ENCODE assay signal across 15 cellular contexts in the genomic region with DNA sequence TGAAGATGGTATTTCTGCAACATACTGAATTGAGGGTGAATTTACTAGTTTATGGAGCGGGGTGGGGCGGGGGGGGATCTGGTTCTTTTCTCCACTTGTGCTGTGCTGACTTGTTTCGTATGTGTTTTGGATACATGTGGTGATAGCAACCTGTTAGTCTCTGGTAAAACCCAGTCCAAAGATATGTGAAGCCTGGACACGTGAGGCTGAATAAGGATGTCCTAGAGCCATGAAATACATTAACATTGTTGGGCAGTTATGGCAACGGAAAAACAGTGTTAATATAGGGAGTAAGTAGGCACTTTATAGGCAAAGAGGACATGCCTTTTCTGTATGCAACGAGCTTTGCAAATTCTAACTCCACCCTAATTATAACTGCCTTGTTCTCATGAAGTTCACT. TPM values are rescaled to one million over a fixed set of nuclear protein-coding genes. Genes with fewer than 3 reads are reported as not detected.
A peak's percentile ranks its signal among the peaks of the same experiment; 100 is the strongest.
DNase-seq lines count a peak whose midpoint lies in the region; ATAC-seq and TF ChIP-seq lines count a peak whose summit lies in the region.
"Had no signal": no experiment of that assay in that cellular context is flagged by ENCODE, and none has a peak within 500 bp of the region (broad histone marks: within the 10 kb centered on the region; RNA-seq: fewer than 3 reads in every experiment).

No MANE protein-coding gene starts in this region.

- H3K27ac ChIP-seq in coronary artery (peak overlapping the region in 1 of 2 donors; percentile 10), stomach smooth muscle (ENCODE audit: low read length) (peak overlapping the region; percentile 53)
- H3K27ac ChIP-seq: GM23248 had no signal

- DNase-seq in NCI-H526 treated with DMSO at 0.1 percent for 48 hours (lab: John Stamatoyannopoulos, UW) (peak; percentile 92), coronary artery (ENCODE audit: low spot score) (no peak), hepatic stellate cell (ENCODE audit: low spot score) (peak; percentile 8), cerebellum (ENCODE audit: low spot score) (no peak)
- no peak for DNase-seq in effector CD8-positive, alpha-beta T cell (lab: John Stamatoyannopoulos, UW)
- DNase-seq: activated CD4-positive, alpha-beta T cell treated with anti-CD3 and anti-CD28 coated beads for 4 hours; activated CD8-positive, alpha-beta memory T cell treated with anti-CD3 and anti-CD28 coated beads, Interleukin-2, amount 10 ng/mL, durations not matched to agents 7 days and 5 days; effector memory CD4-positive, alpha-beta T cell; GM23248; NCI-H2227 treated with DMSO at 0.1 percent for 48 hours; NK-92 treated with Interleukin-12 subunit alpha and Interleukin-12 subunit beta, amount 100 ng/mL, for 24 hours; stimulated activated CD4-positive, alpha-beta T cell treated with anti-CD3 and anti-CD28 coated beads, Interleukin-4, amount 100 ng/mL, for 1 hour had no signal

- no peaks in the 10 kb centered on the region for H3K36me3 ChIP-seq in stomach smooth muscle (ENCODE audit: control insufficient read depth in 2 of 2, insufficient read depth in 2 of 2, low read length in 2 of 2)

- H3K4me1 ChIP-seq in stomach smooth muscle (ENCODE audit: control insufficient read depth, insufficient read depth, low read length), result peaks cover 14% of the 10 kb centered on the region

- H3K9me3 ChIP-seq in stomach smooth muscle (ENCODE audit: control insufficient read depth in 2 of 2, low read length in 2 of 2), result no peaks in the 10 kb centered on the region

- no peak for ATAC-seq in HG02938 (IDR thresholded peaks at IDR 0.05; ENCODE audit: unreplicated experiment)
- ATAC-seq: activated CD8-positive, alpha-beta memory T cell treated with anti-CD3 and anti-CD28 coated beads, Interleukin-2, amount 10 ng/mL, durations not matched to agents 7 days and 5 days; activated T-helper 17 cell treated with anti-CD3 and anti-CD28 coated beads, Interleukin-2, amount 50 U/mL, for 72 hours had no signal

- peak overlapping the region; percentile 37 to 42 for H3K9ac ChIP-seq in stomach smooth muscle (ENCODE audit: low read length in 2 of 2)
- H3K9ac ChIP-seq: GM23248 had no signal

- peak overlapping the region; percentile 1 for H3K4me3 ChIP-seq in coronary artery
- peak overlapping the region; percentile 26 to 30 for H3K4me3 ChIP-seq in stomach smooth muscle (ENCODE audit: low read length in 2 of 2)
- H3K4me3 ChIP-seq: GM23248 had no signal

- H3K27me3 ChIP-seq in stomach smooth muscle (ENCODE audit: control insufficient read depth in 1 of 2, insufficient read depth in 2 of 2, low read length in 2 of 2), result no peaks in the 10 kb centered on the region

- TF ChIP-seq CTCF in coronary artery (IDR thresholded peaks at IDR 0.05), result no peak

RNA-seq across cellular contexts. Expression of gene NEMP2, which starts 42.0 kb away (rescaled TPM):
- total RNA-seq in cerebellum, result 5.4 TPM

Comparison
In these comparisons a context has a peak if more than half of its experiments do, and no peak if none do; other contexts are left out.
1. DNase-seq: peak in NCI-H526 treated with DMSO at 0.1 percent for 48 hours (single experiment) and hepatic stellate cell (single experiment); none in coronary artery (single experiment), effector CD8-positive, alpha-beta T cell (single experiment) and cerebellum (single experiment).